1 cellular context compared by ENCODE assay signal in the genomic region with DNA sequence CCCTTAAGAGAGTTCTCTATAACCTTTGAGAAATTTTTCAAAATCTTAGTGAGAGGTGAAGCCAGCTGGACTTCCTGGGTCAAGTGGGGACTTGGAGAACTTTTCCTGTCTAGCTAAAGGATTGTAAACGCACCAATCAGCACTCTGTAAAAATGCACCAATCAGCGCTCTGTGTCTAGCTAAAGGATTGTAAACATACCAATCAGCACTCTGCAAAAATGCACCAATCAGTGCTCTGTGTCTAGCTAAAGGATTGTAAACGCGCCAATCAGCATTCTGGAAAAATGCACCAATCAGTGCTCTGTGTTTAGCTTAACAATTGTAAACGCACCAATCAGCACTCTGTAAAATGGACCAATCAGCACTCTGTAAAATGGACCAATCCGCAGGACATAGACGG. TPM values are rescaled to one million over a fixed set of nuclear protein-coding genes. Genes with fewer than 3 reads are reported as not detected.
"Had no signal": no experiment of that assay in that cellular context is flagged by ENCODE, and none has a peak within 500 bp of the region (broad histone marks: within the 10 kb centered on the region; RNA-seq: fewer than 3 reads in every experiment).

No MANE protein-coding gene starts in this region.

RNA-seq across cellular contexts. Expression of gene DNAAF4, which starts 21.0 kb away (rescaled TPM):
- polyA plus RNA-seq: IgD-negative memory B cell had no signal
